1 cellular context compared by ENCODE assay signal in the genomic region with DNA sequence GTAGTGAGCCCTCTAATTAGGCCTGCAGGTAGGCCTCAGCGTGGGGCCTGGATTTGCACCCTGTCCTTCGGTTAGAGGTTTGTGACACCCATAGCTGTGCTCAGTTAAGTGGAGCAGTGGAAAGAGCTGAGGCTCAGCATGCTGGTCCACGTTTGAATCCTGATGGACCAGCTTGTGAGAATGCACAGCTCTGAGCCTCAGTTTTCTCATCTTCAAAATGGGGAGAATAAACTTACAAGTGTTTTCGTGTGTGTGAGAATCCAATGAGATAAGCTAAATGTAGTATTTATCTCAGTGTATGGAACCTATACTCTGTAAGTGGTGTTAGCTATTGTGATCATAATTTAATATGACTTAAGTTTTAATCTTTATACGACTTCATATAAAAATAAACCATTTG.
A peak's percentile ranks its signal among the peaks of the same experiment; 100 is the strongest.
TF ChIP-seq lines count a peak whose summit lies in the region.

No MANE protein-coding gene starts in this region.

TF ChIP-seq in K562, 482 proteins besides CTCF, POLR2A, EP300 and RAD21:
- no peak for TF ChIP-seq MBD2 (IDR thresholded peaks at IDR 0.05; ENCODE audit: borderline replicate concordance, low read depth)
- TF ChIP-seq TFAM (CRISPR knock-in tag; conservative IDR thresholded peaks at IDR 0.05), result no peak
- TF ChIP-seq, protein P1, sequence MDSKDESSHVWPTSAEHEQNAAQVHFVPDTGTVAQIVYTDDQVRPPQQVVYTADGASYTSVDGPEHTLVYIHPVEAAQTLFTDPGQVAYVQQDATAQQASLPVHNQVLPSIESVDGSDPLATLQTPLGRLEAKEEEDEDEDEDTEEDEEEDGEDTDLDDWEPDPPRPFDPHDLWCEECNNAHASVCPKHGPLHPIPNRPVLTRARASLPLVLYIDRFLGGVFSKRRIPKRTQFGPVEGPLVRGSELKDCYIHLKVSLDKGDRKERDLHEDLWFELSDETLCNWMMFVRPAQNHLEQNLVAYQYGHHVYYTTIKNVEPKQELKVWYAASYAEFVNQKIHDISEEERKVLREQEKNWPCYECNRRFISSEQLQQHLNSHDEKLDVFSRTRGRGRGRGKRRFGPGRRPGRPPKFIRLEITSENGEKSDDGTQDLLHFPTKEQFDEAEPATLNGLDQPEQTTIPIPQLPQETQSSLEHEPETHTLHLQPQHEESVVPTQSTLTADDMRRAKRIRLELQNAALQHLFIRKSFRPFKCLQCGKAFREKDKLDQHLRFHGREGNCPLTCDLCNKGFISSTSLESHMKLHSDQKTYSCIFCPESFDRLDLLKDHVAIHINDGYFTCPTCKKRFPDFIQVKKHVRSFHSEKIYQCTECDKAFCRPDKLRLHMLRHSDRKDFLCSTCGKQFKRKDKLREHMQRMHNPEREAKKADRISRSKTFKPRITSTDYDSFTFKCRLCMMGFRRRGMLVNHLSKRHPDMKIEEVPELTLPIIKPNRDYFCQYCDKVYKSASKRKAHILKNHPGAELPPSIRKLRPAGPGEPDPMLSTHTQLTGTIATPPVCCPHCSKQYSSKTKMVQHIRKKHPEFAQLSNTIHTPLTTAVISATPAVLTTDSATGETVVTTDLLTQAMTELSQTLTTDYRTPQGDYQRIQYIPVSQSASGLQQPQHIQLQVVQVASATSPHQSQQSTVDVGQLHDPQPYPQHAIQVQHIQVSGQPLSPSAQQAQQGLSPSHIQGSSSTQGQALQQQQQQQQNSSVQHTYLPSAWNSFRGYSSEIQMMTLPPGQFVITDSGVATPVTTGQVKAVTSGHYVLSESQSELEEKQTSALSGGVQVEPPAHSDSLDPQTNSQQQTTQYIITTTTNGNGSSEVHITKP (IDR thresholded peaks at IDR 0.05; ENCODE audit: partially characterized antibody), result no peak
- TF ChIP-seq RBM25 (IDR thresholded peaks at IDR 0.05; ENCODE audit: low read depth, low read length, severe bottlenecking), result peak; percentile 63
- TF ChIP-seq ETV6 (IDR thresholded peaks at IDR 0.05; ENCODE audit: borderline replicate concordance in 1 of 2, low read depth in 2 of 2, low read length in 1 of 2), result no peak
- no peak for TF ChIP-seq ETV6 (CRISPR knock-in tag; IDR thresholded peaks at IDR 0.05; ENCODE audit: borderline replicate concordance)
- TF ChIP-seq BCOR (IDR thresholded peaks at IDR 0.05), result peak; percentile 63; the same call in 1 of the 2 replicates
- TF ChIP-seq L3MBTL2 (IDR thresholded peaks at IDR 0.05), result no peak
- no peak for TF ChIP-seq ZC3H4 (CRISPR knock-in tag; IDR thresholded peaks at IDR 0.05; ENCODE audit: borderline replicate concordance)
- no peak for TF ChIP-seq TRIM24 (IDR thresholded peaks at IDR 0.05)
- TF ChIP-seq ZBTB17 (CRISPR knock-in tag; IDR thresholded peaks at IDR 0.05), result no peak
- 0 out of 4 replicates have a peak, but pooled peaks of 1 of the 2 experiments have one; percentile 24 for TF ChIP-seq KDM1A (IDR thresholded peaks at IDR 0.05)
- no peak for TF ChIP-seq MAFF (IDR thresholded peaks at IDR 0.05; ENCODE audit: low read length)
- no peak for TF ChIP-seq TAF1 (IDR thresholded peaks at IDR 0.05; ENCODE audit: control insufficient read depth, extremely low read depth, insufficient read depth, low read length, severe bottlenecking)
- TF ChIP-seq, protein P2, sequence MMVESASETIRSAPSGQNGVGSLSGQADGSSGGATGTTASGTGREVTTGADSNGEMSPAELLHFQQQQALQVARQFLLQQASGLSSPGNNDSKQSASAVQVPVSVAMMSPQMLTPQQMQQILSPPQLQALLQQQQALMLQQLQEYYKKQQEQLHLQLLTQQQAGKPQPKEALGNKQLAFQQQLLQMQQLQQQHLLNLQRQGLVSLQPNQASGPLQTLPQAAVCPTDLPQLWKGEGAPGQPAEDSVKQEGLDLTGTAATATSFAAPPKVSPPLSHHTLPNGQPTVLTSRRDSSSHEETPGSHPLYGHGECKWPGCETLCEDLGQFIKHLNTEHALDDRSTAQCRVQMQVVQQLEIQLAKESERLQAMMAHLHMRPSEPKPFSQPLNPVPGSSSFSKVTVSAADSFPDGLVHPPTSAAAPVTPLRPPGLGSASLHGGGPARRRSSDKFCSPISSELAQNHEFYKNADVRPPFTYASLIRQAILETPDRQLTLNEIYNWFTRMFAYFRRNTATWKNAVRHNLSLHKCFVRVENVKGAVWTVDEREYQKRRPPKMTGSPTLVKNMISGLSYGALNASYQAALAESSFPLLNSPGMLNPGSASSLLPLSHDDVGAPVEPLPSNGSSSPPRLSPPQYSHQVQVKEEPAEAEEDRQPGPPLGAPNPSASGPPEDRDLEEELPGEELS (CRISPR knock-in tag; IDR thresholded peaks at IDR 0.05; ENCODE audit: borderline replicate concordance), result no peak
